Comparison of ENCODE assay signal across 26 cellular contexts in genomic region chr10:17731331-17731730, GRCh38. TPM values are rescaled to one million over a fixed set of nuclear protein-coding genes. Genes with fewer than 3 reads are reported as not detected.
"Had no signal": no experiment of that assay in that cellular context is flagged by ENCODE, and none has a peak within 500 bp of the region (broad histone marks: within the 10 kb centered on the region; RNA-seq: fewer than 3 reads in every experiment).

No MANE protein-coding gene starts in this region.

- H3K27ac Mint-ChIP-seq: mesothelial cell of epicardium; naive thymus-derived CD8-positive, alpha-beta T cell; nephron; stimulated activated naive CD8-positive, alpha-beta T cell treated with anti-CD3 and anti-CD28 coated beads, Interleukin-15, Interleukin-2, amounts not matched to agents 100 ng/mL and 50 ng/mL, for 24 hours had no signal

- H3K36me3 Mint-ChIP-seq: immature natural killer cell; mesothelial cell of epicardium; naive thymus-derived CD8-positive, alpha-beta T cell had no signal

- H3K36me3 ChIP-seq: neutrophil, suprapubic skin, thoracic aorta, tibial artery, upper lobe of right lung had no signal

- H3K4me1 ChIP-seq: parathyroid adenoma, suprapubic skin had no signal

- H3K4me3 Mint-ChIP-seq: immature natural killer cell; mesothelial cell of epicardium; naive thymus-derived CD8-positive, alpha-beta T cell; nephron; neural crest cell; stimulated activated naive CD8-positive, alpha-beta T cell treated with anti-CD3 and anti-CD28 coated beads, Interleukin-15, Interleukin-2, amounts not matched to agents 100 ng/mL and 50 ng/mL, for 24 hours had no signal

- H3K9ac ChIP-seq: parathyroid adenoma had no signal

- H3K9me3 Mint-ChIP-seq: immature natural killer cell; mesothelial cell of epicardium; naive thymus-derived CD8-positive, alpha-beta T cell; nephron; stimulated activated naive CD8-positive, alpha-beta T cell treated with anti-CD3 and anti-CD28 coated beads, Interleukin-15, Interleukin-2, amounts not matched to agents 100 ng/mL and 50 ng/mL, for 24 hours had no signal

- H2AFZ ChIP-seq: parathyroid adenoma had no signal

- ATAC-seq: left lobe of liver; naive thymus-derived CD8-positive, alpha-beta T cell; sciatic nerve; upper lobe of right lung had no signal

- H3K79me2 ChIP-seq: parathyroid adenoma had no signal

- H3K27me3 Mint-ChIP-seq: naive thymus-derived CD8-positive, alpha-beta T cell; stimulated activated naive CD8-positive, alpha-beta T cell treated with anti-CD3 and anti-CD28 coated beads, Interleukin-15, Interleukin-2, amounts not matched to agents 100 ng/mL and 50 ng/mL, for 24 hours had no signal

- DNase-seq: hypothalamus; immature natural killer cell; mesendoderm; naive thymus-derived CD8-positive, alpha-beta T cell; occipital lobe; stimulated activated CD4-positive, alpha-beta T cell treated with anti-CD3 and anti-CD28 coated beads, Interleukin-12 subunit alpha, Interleukin-12 subunit beta, amount 100 ng/mL, for 4 hours; stimulated activated CD4-positive, alpha-beta T cell treated with anti-CD3 and anti-CD28 coated beads, Interleukin-15, amount 100 ng/mL, for 24 hours; stimulated activated CD4-positive, alpha-beta T cell treated with anti-CD3 and anti-CD28 coated beads, Interleukin-2, amount 100 ng/mL, for 24 hours; stimulated activated CD4-positive, alpha-beta T cell treated with anti-CD3 and anti-CD28 coated beads, Interleukin-4, amount 100 ng/mL, for 1 hour; stimulated activated naive CD4-positive, alpha-beta T cell; tibial artery; trophoblast cell; upper lobe of right lung had no signal

- H3K9me3 ChIP-seq: neutrophil, psoas muscle, suprapubic skin, thoracic aorta, tibial artery, upper lobe of right lung had no signal

- H3K4me1 Mint-ChIP-seq: immature natural killer cell; naive thymus-derived CD8-positive, alpha-beta T cell; nephron had no signal

- H3K4me3 ChIP-seq: lung, psoas muscle, skin epidermis, suprapubic skin, thoracic aorta, tibial artery, upper lobe of right lung had no signal

- H3K27me3 ChIP-seq: neutrophil, suprapubic skin, tibial artery, upper lobe of right lung had no signal

- H3K27ac ChIP-seq: neutrophil, parathyroid adenoma, psoas muscle, skin epidermis, suprapubic skin, tibial artery, upper lobe of right lung had no signal

RNA-seq across cellular contexts. Expression of gene TMEM236, which starts 20.7 kb away (rescaled TPM):
- total RNA-seq: neural crest cell had no signal
- polyA plus RNA-seq: naive thymus-derived CD8-positive, alpha-beta T cell had no signal
